2 cellular contexts compared by ENCODE assay signal in the genomic region with DNA sequence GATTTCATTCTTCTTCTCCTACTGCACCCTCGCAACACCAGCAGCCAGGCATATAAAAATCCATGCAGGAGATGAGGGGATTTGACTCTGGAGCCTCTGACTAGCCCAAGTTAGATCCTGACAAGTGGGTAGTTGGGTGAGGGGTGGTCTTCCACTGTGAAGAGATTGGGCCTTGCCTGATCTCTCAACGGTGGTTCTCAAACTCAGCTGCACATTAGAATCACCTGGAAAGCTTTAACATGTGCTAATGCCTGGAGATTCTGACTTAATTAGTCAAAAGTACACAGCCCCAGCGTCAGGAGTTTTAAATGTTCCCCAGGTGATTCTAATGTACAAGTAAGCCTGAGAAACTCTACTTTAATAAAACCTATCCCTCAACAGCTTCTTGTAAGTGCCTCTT.
TF ChIP-seq lines count a peak whose summit lies in the region.

No MANE protein-coding gene starts in this region.

TF ChIP-seq in GM23338, 12 proteins besides CTCF, POLR2A, EP300 and RAD21 (continues in another document):
- TF ChIP-seq EZH2phosphoT487 (IDR thresholded peaks at IDR 0.05; ENCODE audit: unreplicated experiment) (no peak), EZH2 (IDR thresholded peaks at IDR 0.05; ENCODE audit: low read depth, unreplicated experiment) (no peak), NANOG (IDR thresholded peaks at IDR 0.05; ENCODE audit: borderline replicate concordance) (no peak), STAT1 (IDR thresholded peaks at IDR 0.05; ENCODE audit: unreplicated experiment) (no peak), ZNF114 (CRISPR knock-in tag; IDR thresholded peaks at IDR 0.05) (no peak), ZNF331 (CRISPR knock-in tag; IDR thresholded peaks at IDR 0.05; ENCODE audit: low read depth) (no peak), POLR2AphosphoS5 (IDR thresholded peaks at IDR 0.05; ENCODE audit: low read depth) (no peak)
- TF ChIP-seq, protein P1, sequence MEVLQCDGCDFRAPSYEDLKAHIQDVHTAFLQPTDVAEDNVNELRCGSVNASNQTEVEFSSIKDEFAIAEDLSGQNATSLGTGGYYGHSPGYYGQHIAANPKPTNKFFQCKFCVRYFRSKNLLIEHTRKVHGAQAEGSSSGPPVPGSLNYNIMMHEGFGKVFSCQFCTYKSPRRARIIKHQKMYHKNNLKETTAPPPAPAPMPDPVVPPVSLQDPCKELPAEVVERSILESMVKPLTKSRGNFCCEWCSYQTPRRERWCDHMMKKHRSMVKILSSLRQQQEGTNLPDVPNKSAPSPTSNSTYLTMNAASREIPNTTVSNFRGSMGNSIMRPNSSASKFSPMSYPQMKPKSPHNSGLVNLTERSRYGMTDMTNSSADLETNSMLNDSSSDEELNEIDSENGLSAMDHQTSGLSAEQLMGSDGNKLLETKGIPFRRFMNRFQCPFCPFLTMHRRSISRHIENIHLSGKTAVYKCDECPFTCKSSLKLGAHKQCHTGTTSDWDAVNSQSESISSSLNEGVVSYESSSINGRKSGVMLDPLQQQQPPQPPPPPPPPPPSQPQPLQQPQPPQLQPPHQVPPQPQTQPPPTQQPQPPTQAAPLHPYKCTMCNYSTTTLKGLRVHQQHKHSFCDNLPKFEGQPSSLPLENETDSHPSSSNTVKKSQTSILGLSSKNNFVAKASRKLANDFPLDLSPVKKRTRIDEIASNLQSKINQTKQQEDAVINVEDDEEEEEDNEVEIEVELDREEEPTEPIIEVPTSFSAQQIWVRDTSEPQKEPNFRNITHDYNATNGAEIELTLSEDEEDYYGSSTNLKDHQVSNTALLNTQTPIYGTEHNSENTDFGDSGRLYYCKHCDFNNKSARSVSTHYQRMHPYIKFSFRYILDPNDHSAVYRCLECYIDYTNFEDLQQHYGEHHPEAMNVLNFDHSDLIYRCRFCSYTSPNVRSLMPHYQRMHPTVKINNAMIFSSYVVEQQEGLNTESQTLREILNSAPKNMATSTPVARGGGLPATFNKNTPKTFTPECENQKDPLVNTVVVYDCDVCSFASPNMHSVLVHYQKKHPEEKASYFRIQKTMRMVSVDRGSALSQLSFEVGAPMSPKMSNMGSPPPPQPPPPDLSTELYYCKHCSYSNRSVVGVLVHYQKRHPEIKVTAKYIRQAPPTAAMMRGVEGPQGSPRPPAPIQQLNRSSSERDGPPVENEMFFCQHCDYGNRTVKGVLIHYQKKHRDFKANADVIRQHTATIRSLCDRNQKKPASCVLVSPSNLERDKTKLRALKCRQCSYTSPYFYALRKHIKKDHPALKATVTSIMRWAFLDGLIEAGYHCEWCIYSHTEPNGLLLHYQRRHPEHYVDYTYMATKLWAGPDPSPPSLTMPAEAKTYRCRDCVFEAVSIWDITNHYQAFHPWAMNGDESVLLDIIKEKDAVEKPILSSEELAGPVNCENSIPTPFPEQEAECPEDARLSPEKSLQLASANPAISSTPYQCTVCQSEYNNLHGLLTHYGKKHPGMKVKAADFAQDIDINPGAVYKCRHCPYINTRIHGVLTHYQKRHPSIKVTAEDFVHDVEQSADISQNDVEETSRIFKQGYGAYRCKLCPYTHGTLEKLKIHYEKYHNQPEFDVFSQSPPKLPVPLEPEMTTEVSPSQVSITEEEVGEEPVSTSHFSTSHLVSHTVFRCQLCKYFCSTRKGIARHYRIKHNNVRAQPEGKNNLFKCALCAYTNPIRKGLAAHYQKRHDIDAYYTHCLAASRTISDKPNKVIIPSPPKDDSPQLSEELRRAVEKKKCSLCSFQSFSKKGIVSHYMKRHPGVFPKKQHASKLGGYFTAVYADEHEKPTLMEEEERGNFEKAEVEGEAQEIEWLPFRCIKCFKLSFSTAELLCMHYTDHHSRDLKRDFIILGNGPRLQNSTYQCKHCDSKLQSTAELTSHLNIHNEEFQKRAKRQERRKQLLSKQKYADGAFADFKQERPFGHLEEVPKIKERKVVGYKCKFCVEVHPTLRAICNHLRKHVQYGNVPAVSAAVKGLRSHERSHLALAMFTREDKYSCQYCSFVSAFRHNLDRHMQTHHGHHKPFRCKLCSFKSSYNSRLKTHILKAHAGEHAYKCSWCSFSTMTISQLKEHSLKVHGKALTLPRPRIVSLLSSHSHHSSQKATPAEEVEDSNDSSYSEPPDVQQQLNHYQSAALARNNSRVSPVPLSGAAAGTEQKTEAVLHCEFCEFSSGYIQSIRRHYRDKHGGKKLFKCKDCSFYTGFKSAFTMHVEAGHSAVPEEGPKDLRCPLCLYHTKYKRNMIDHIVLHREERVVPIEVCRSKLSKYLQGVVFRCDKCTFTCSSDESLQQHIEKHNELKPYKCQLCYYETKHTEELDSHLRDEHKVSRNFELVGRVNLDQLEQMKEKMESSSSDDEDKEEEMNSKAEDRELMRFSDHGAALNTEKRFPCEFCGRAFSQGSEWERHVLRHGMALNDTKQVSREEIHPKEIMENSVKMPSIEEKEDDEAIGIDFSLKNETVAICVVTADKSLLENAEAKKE (CRISPR knock-in tag; IDR thresholded peaks at IDR 0.05), result no peak
- TF ChIP-seq, protein P2, sequence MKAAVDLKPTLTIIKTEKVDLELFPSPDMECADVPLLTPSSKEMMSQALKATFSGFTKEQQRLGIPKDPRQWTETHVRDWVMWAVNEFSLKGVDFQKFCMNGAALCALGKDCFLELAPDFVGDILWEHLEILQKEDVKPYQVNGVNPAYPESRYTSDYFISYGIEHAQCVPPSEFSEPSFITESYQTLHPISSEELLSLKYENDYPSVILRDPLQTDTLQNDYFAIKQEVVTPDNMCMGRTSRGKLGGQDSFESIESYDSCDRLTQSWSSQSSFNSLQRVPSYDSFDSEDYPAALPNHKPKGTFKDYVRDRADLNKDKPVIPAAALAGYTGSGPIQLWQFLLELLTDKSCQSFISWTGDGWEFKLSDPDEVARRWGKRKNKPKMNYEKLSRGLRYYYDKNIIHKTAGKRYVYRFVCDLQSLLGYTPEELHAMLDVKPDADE (IDR thresholded peaks at IDR 0.05), result no peak
- TF ChIP-seq, protein P3, sequence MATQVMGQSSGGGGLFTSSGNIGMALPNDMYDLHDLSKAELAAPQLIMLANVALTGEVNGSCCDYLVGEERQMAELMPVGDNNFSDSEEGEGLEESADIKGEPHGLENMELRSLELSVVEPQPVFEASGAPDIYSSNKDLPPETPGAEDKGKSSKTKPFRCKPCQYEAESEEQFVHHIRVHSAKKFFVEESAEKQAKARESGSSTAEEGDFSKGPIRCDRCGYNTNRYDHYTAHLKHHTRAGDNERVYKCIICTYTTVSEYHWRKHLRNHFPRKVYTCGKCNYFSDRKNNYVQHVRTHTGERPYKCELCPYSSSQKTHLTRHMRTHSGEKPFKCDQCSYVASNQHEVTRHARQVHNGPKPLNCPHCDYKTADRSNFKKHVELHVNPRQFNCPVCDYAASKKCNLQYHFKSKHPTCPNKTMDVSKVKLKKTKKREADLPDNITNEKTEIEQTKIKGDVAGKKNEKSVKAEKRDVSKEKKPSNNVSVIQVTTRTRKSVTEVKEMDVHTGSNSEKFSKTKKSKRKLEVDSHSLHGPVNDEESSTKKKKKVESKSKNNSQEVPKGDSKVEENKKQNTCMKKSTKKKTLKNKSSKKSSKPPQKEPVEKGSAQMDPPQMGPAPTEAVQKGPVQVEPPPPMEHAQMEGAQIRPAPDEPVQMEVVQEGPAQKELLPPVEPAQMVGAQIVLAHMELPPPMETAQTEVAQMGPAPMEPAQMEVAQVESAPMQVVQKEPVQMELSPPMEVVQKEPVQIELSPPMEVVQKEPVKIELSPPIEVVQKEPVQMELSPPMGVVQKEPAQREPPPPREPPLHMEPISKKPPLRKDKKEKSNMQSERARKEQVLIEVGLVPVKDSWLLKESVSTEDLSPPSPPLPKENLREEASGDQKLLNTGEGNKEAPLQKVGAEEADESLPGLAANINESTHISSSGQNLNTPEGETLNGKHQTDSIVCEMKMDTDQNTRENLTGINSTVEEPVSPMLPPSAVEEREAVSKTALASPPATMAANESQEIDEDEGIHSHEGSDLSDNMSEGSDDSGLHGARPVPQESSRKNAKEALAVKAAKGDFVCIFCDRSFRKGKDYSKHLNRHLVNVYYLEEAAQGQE (IDR thresholded peaks at IDR 0.05; ENCODE audit: unreplicated experiment), result no peak

TF ChIP-seq in H1, 55 proteins besides CTCF, POLR2A, EP300 and RAD21:
- TF ChIP-seq SUZ12 (IDR thresholded peaks at IDR 0.05; ENCODE audit: low read length), result no peak
- TF ChIP-seq ZNF274 (IDR thresholded peaks at IDR 0.05; ENCODE audit: borderline replicate concordance, extremely low read depth, low read length), result no peak
- TF ChIP-seq TCF12 (IDR thresholded peaks at IDR 0.05; ENCODE audit: low read depth, low read length), result no peak
- TF ChIP-seq SP1 (IDR thresholded peaks at IDR 0.05; ENCODE audit: low read depth, low read length), result no peak
- TF ChIP-seq YY1 (IDR thresholded peaks at IDR 0.05; ENCODE audit: low read depth, low read length), result no peak
- TF ChIP-seq CEBPB (IDR thresholded peaks at IDR 0.05; ENCODE audit: low read depth, low read length), result no peak
- TF ChIP-seq, protein P4, sequence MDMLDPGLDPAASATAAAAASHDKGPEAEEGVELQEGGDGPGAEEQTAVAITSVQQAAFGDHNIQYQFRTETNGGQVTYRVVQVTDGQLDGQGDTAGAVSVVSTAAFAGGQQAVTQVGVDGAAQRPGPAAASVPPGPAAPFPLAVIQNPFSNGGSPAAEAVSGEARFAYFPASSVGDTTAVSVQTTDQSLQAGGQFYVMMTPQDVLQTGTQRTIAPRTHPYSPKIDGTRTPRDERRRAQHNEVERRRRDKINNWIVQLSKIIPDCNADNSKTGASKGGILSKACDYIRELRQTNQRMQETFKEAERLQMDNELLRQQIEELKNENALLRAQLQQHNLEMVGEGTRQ (IDR thresholded peaks at IDR 0.05; ENCODE audit: low read length), result no peak
- TF ChIP-seq, protein P5, sequence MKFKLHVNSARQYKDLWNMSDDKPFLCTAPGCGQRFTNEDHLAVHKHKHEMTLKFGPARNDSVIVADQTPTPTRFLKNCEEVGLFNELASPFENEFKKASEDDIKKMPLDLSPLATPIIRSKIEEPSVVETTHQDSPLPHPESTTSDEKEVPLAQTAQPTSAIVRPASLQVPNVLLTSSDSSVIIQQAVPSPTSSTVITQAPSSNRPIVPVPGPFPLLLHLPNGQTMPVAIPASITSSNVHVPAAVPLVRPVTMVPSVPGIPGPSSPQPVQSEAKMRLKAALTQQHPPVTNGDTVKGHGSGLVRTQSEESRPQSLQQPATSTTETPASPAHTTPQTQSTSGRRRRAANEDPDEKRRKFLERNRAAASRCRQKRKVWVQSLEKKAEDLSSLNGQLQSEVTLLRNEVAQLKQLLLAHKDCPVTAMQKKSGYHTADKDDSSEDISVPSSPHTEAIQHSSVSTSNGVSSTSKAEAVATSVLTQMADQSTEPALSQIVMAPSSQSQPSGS (IDR thresholded peaks at IDR 0.05; ENCODE audit: low read length), result no peak
- TF ChIP-seq FOSL1 (IDR thresholded peaks at IDR 0.05; ENCODE audit: insufficient read depth, low read depth, low read length), result no peak
- TF ChIP-seq CHD2 (IDR thresholded peaks at IDR 0.05; ENCODE audit: low read length), result no peak
- TF ChIP-seq NANOG (IDR thresholded peaks at IDR 0.05; ENCODE audit: insufficient read depth, low read depth, low read length, poor library complexity, severe bottlenecking), result no peak
- no peak for TF ChIP-seq RXRA (IDR thresholded peaks at IDR 0.05; ENCODE audit: insufficient read depth, low read depth, low read length)
- no peak for TF ChIP-seq MAFK (IDR thresholded peaks at IDR 0.05; ENCODE audit: low read depth, low read length)
- TF ChIP-seq SIX5 (IDR thresholded peaks at IDR 0.05; ENCODE audit: low read depth, low read length), result no peak
- no peak for TF ChIP-seq HDAC2 (IDR thresholded peaks at IDR 0.05; ENCODE audit: borderline replicate concordance in 1 of 2, low read depth in 2 of 2, low read length in 2 of 2)
- no peak for TF ChIP-seq CBX5 (IDR thresholded peaks at IDR 0.05; ENCODE audit: low read depth, low read length)
- TF ChIP-seq KDM4A (IDR thresholded peaks at IDR 0.05; ENCODE audit: low read depth, low read length, severe bottlenecking), result no peak
- no peak for TF ChIP-seq JUN (IDR thresholded peaks at IDR 0.05; ENCODE audit: low read depth, low read length)
